ENCODE assay signal across 11 cellular contexts in genomic region chr11:114172871-114173444, GRCh38.
DNase-seq lines count a peak whose midpoint lies in the region; TF ChIP-seq lines count a peak whose summit lies in the region.
"Had no signal": no experiment of that assay in that cellular context is flagged by ENCODE, and none has a peak within 500 bp of the region (broad histone marks: within the 10 kb centered on the region; RNA-seq: fewer than 3 reads in every experiment).

No MANE protein-coding gene starts in this region.

- TF ChIP-seq CTCF in ascending aorta (IDR thresholded peaks at IDR 0.05) (no peak), BE2C (IDR thresholded peaks at IDR 0.05; ENCODE audit: low read depth, low read length) (no peak)

- H3K36me3 ChIP-seq in ascending aorta (peaks cover 12 to 45% of the 10 kb centered on the region in 2 donors), mesodermal cell (ENCODE audit: control insufficient read depth, insufficient read depth, low read length) (no peaks in the 10 kb centered on the region), thymus (ENCODE audit: control insufficient read depth, insufficient read depth) (no peaks in the 10 kb centered on the region), BE2C (no peaks in the 10 kb centered on the region)

- no peaks in the 10 kb centered on the region for H3K27me3 Mint-ChIP-seq in activated CD4-positive, alpha-beta T cell treated with anti-CD3 and anti-CD28 coated beads, Interleukin-2, amount 10 ng/mL, durations not matched to agents 24 days and 14 days

- H3K4me1 Mint-ChIP-seq in activated CD4-positive, alpha-beta T cell treated with anti-CD3 and anti-CD28 coated beads, Interleukin-2, amount 10 ng/mL, durations not matched to agents 24 days and 14 days = peaks cover 53% of the 10 kb centered on the region

- H3K27ac ChIP-seq in ascending aorta = peak overlapping the region; percentile 92 to 99
- peak overlapping the region; percentile 23 for H3K27ac ChIP-seq in mesodermal cell (ENCODE audit: low read depth, low read length, severe bottlenecking)
- H3K27ac ChIP-seq in thymus (ENCODE audit: low read depth) = peak overlapping the region; percentile 90

- peak; percentile 78 for DNase-seq in activated CD4-positive, alpha-beta T cell treated with anti-CD3 and anti-CD28 coated beads, Interleukin-2, amount 10 ng/mL, durations not matched to agents 24 days and 14 days
- no peak for DNase-seq in activated CD4-positive, alpha-beta T cell treated with anti-CD3 and anti-CD28 coated beads for 1 hour
- DNase-seq in ascending aorta (ENCODE audit: low spot score in 2 of 2) (no peak), BE2C (no peak), EL (no peak), mesenteric fat pad (ENCODE audit: low spot score) (no peak)
- DNase-seq: cerebellar nuclear complex had no signal

- H3K27me3 ChIP-seq in ascending aorta = no peaks in the 10 kb centered on the region
- H3K27me3 ChIP-seq in thymus (ENCODE audit: control insufficient read depth, insufficient read depth) = no peaks in the 10 kb centered on the region
- H3K27me3 ChIP-seq in BE2C = peaks cover 29% of the 10 kb centered on the region

- 84 to 92% methylated on average over 6 of the region's 8 CpGs for WGBS in mesodermal cell (ENCODE audit: insufficient coverage in 2 of 2), 2 experiments
- WGBS in thymus = 11% methylated on average over 8 of the region's 8 CpGs

- no peaks in the 10 kb centered on the region for H3K9me3 Mint-ChIP-seq in activated CD4-positive, alpha-beta T cell treated with anti-CD3 and anti-CD28 coated beads, Interleukin-2, amount 10 ng/mL, durations not matched to agents 24 days and 14 days
- H3K9me3 Mint-ChIP-seq: GM23338 had no signal

- peak overlapping the region; percentile 22 for H3K27ac Mint-ChIP-seq in activated CD4-positive, alpha-beta T cell treated with anti-CD3 and anti-CD28 coated beads, Interleukin-2, amount 10 ng/mL, durations not matched to agents 24 days and 14 days
- H3K27ac Mint-ChIP-seq: GM23338 had no signal

- H3K9me3 ChIP-seq in ascending aorta (no peaks in the 10 kb centered on the region), mesodermal cell (ENCODE audit: control insufficient read depth, low read length) (no peaks in the 10 kb centered on the region), thymus (ENCODE audit: control insufficient read depth) (no peaks in the 10 kb centered on the region), BE2C (no peaks in the 10 kb centered on the region)

- no peaks in the 10 kb centered on the region for H3K36me3 Mint-ChIP-seq in activated CD4-positive, alpha-beta T cell treated with anti-CD3 and anti-CD28 coated beads, Interleukin-2, amount 10 ng/mL, durations not matched to agents 24 days and 14 days (ENCODE audit: low read depth)

- intact Hi-C loops in activated CD4-positive, alpha-beta T cell treated with anti-CD3 and anti-CD28 coated beads, Interleukin-2, amount 10 ng/mL, durations not matched to agents 24 days and 14 days (cut with micrococcal nuclease) = loop anchor here (1.0 kb wide), 1 partner anchor 10 kb away; no protein-coding TSS in a partner anchor
- intact Hi-C loops in ascending aorta (cut with DNase I) = no loop called here

- H3K4me1 ChIP-seq in ascending aorta (peaks cover 65 to 100% of the 10 kb centered on the region in 2 donors), mesodermal cell (ENCODE audit: control insufficient read depth, insufficient read depth, low read length, poor library complexity, severe bottlenecking) (peaks cover 5% of the 10 kb centered on the region), thymus (ENCODE audit: control insufficient read depth, insufficient read depth, low read length) (peaks cover 79% of the 10 kb centered on the region), BE2C (no peaks in the 10 kb centered on the region)

- H3K4me3 Mint-ChIP-seq in activated CD4-positive, alpha-beta T cell treated with anti-CD3 and anti-CD28 coated beads, Interleukin-2, amount 10 ng/mL, durations not matched to agents 24 days and 14 days = peak overlapping the region; percentile 53
- H3K4me3 Mint-ChIP-seq: GM23338 had no signal

- H3K4me3 ChIP-seq in ascending aorta = peak overlapping the region in 1 of 2 donors; percentile 25
- no peak overlapping the region for H3K4me3 ChIP-seq in mesodermal cell (ENCODE audit: extremely low read depth, insufficient read depth, low read length, poor library complexity, severe bottlenecking)
- no peak overlapping the region for H3K4me3 ChIP-seq in thymus (ENCODE audit: low read length)
- H3K4me3 ChIP-seq in BE2C (ENCODE audit: low read depth, low read length) = no peak overlapping the region
- H3K4me3 ChIP-seq: GM12878, GM23338 had no signal

Comparison
In these comparisons a context has a peak if more than half of its experiments do, and no peak if none do; other contexts are left out.
1. H3K27ac ChIP-seq: peak in every context shown above with its lines; median percentile 96 in ascending aorta; 90 in thymus; 23 in mesodermal cell.